Comparison of ENCODE assay signal across 36 cellular contexts in the genomic region with DNA sequence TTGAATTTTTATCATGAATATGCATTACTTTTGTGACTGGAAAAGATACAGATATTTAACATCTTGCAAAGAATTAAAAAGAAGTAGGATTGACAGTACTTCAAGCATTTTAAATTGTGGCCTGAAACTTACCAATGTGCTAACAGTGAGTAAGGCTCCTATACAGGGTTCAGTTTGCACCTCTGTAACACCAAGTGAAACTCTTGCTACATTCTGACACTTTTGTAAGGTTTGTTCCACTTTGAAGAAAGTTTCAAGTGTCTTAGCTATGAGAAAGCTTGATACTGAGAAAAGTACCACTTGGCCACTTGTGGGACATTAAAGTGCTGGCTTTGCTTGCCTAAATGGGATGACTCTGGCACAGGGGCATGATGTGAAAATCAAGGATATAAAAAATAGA.
"Had no signal": no experiment of that assay in that cellular context is flagged by ENCODE, and none has a peak within 500 bp of the region (broad histone marks: within the 10 kb centered on the region; RNA-seq: fewer than 3 reads in every experiment).

No MANE protein-coding gene starts in this region.

- H3K4me1 Mint-ChIP-seq: activated B cell treated with CpG ODN at 0.5 μM for 24 hours; activated naive CD4-positive, alpha-beta T cell treated with anti-CD3 and anti-CD28 coated beads, Interleukin-2, amount 10 ng/mL, durations not matched to agents 7 days and 5 days; activated naive CD8-positive, alpha-beta T cell treated with anti-CD3 and anti-CD28 coated beads, Interleukin-2, amount 10 ng/mL, durations not matched to agents 7 days and 5 days had no signal

- H3K27me3 Mint-ChIP-seq: activated B cell treated with CpG ODN at 0.5 μM for 24 hours; activated CD4-positive, alpha-beta memory T cell treated with anti-CD3 and anti-CD28 coated beads for 36 hours; activated naive CD4-positive, alpha-beta T cell treated with anti-CD3 and anti-CD28 coated beads, Interleukin-2, amount 10 ng/mL, durations not matched to agents 7 days and 5 days; activated naive CD8-positive, alpha-beta T cell treated with anti-CD3 and anti-CD28 coated beads, Interleukin-2, amount 10 ng/mL, durations not matched to agents 7 days and 5 days; brain had no signal

- H3K27ac Mint-ChIP-seq: activated B cell treated with CpG ODN at 0.5 μM for 24 hours; activated CD4-positive, alpha-beta memory T cell treated with anti-CD3 and anti-CD28 coated beads for 36 hours; activated naive CD4-positive, alpha-beta T cell treated with anti-CD3 and anti-CD28 coated beads, Interleukin-2, amount 10 ng/mL, durations not matched to agents 7 days and 5 days; activated naive CD8-positive, alpha-beta T cell treated with anti-CD3 and anti-CD28 coated beads, Interleukin-2, amount 10 ng/mL, durations not matched to agents 7 days and 5 days; activated T-helper 1 cell treated with anti-CD3 and anti-CD28 coated beads, Interleukin-12 subunit alpha, Interleukin-12 subunit beta, Interleukin-2, Interleukin-4 antibody, amounts not matched to agents 30 ng/mL and 10 ng/mL and 1 ng/mL, durations not matched to agents 14 hours and 24 hours and 36 hours; brain had no signal

- H3K36me3 Mint-ChIP-seq: activated CD4-positive, alpha-beta memory T cell treated with anti-CD3 and anti-CD28 coated beads for 36 hours; activated naive CD4-positive, alpha-beta T cell treated with anti-CD3 and anti-CD28 coated beads, Interleukin-2, amount 10 ng/mL, durations not matched to agents 7 days and 5 days; activated naive CD8-positive, alpha-beta T cell treated with anti-CD3 and anti-CD28 coated beads, Interleukin-2, amount 10 ng/mL, durations not matched to agents 7 days and 5 days; brain had no signal

- H3K9me3 ChIP-seq: adrenal gland, MG63, Peyer's patch had no signal

- H3K27ac ChIP-seq: adrenal gland, Peyer's patch, VCaP had no signal

- H3K27me3 ChIP-seq: adrenal gland, MG63, Peyer's patch had no signal

- H3K9me3 Mint-ChIP-seq: activated B cell treated with CpG ODN at 0.5 μM for 24 hours; activated CD4-positive, alpha-beta memory T cell treated with anti-CD3 and anti-CD28 coated beads for 36 hours; activated naive CD4-positive, alpha-beta T cell treated with anti-CD3 and anti-CD28 coated beads, Interleukin-2, amount 10 ng/mL, durations not matched to agents 7 days and 5 days; activated naive CD8-positive, alpha-beta T cell treated with anti-CD3 and anti-CD28 coated beads, Interleukin-2, amount 10 ng/mL, durations not matched to agents 7 days and 5 days; brain had no signal

- DNase-seq: activated B cell treated with CpG ODN at 0.5 μM for 24 hours; activated CD4-positive, alpha-beta memory T cell treated with anti-CD3 and anti-CD28 coated beads for 36 hours; activated CD4-positive, alpha-beta T cell treated with anti-CD3 and anti-CD28 coated beads for 4 hours; activated CD4-positive, alpha-beta T cell treated with anti-CD3 and anti-CD28 coated beads, Interleukin-2, amount 50 U/mL, for 1 hour; activated CD4-positive, CD25-positive, alpha-beta regulatory T cell treated with anti-CD3 and anti-CD28 coated beads, Interleukin-2, amount 50 U/mL, for 72 hours; activated CD8-positive, alpha-beta memory T cell treated with anti-CD3 and anti-CD28 coated beads, Interleukin-2, amount 50 U/mL, for 4 hours; activated gamma-delta T cell treated with Interleukin-2 at 50 U/mL for 16 hours; activated naive CD4-positive, alpha-beta T cell treated with anti-CD3 and anti-CD28 coated beads, Interleukin-2, amount 10 ng/mL, durations not matched to agents 7 days and 5 days; activated naive CD8-positive, alpha-beta T cell treated with anti-CD3 and anti-CD28 coated beads, Interleukin-2, amount 10 ng/mL, durations not matched to agents 7 days and 5 days; activated T-cell treated with anti-CD3 and anti-CD28 coated beads for 4 hours; activated T-cell treated with anti-CD3 and anti-CD28 coated beads, Interleukin-2, amount 50 U/mL, for 4 hours; adrenal gland; caudate nucleus; cerebellar nuclear complex; Kasumi-1; KG1; MG63; NCI-H1048; NCI-H1105 treated with DMSO at 0.1 percent for 48 hours; NCI-H1436 treated with DMSO at 0.1 percent for 48 hours; NCI-H1694 treated with DMSO at 0.1 percent for 48 hours; NCI-H2029; NCI-H345; NCI-H524 treated with DMSO at 0.1 percent for 48 hours; NK-92 treated with Interleukin-12 subunit alpha and Interleukin-12 subunit beta, amount 100 ng/mL, for 24 hours; PC-3; Peyer's patch; RPMI8226; SIG-M5; SW 1271; T-helper 1 cell; T-helper 2 cell; T-helper 9 cell had no signal

- H3K4me1 ChIP-seq: adrenal gland, Peyer's patch had no signal

- H3K4me3 Mint-ChIP-seq: activated B cell treated with CpG ODN at 0.5 μM for 24 hours; activated CD4-positive, alpha-beta memory T cell treated with anti-CD3 and anti-CD28 coated beads for 36 hours; activated naive CD4-positive, alpha-beta T cell treated with anti-CD3 and anti-CD28 coated beads, Interleukin-2, amount 10 ng/mL, durations not matched to agents 7 days and 5 days; activated naive CD8-positive, alpha-beta T cell treated with anti-CD3 and anti-CD28 coated beads, Interleukin-2, amount 10 ng/mL, durations not matched to agents 7 days and 5 days; activated T-cell treated with anti-CD3 and anti-CD28 coated beads, Interleukin-2, amount 50 U/mL, for 4 hours; activated T-helper 1 cell treated with anti-CD3 and anti-CD28 coated beads, Interleukin-12 subunit alpha, Interleukin-12 subunit beta, Interleukin-2, Interleukin-4 antibody, amounts not matched to agents 30 ng/mL and 10 ng/mL and 1 ng/mL, durations not matched to agents 14 hours and 24 hours and 36 hours; brain had no signal

- H3K36me3 ChIP-seq: adrenal gland, MG63, Peyer's patch had no signal

- H3K4me3 ChIP-seq: adrenal gland, MG63, Peyer's patch had no signal

- ATAC-seq: activated T-cell treated with anti-CD3 and anti-CD28 coated beads, Interleukin-2, amount 50 U/mL, for 4 hours; PC-3 had no signal
